Comparison of ENCODE assay signal across 8 cellular contexts in the genomic region with DNA sequence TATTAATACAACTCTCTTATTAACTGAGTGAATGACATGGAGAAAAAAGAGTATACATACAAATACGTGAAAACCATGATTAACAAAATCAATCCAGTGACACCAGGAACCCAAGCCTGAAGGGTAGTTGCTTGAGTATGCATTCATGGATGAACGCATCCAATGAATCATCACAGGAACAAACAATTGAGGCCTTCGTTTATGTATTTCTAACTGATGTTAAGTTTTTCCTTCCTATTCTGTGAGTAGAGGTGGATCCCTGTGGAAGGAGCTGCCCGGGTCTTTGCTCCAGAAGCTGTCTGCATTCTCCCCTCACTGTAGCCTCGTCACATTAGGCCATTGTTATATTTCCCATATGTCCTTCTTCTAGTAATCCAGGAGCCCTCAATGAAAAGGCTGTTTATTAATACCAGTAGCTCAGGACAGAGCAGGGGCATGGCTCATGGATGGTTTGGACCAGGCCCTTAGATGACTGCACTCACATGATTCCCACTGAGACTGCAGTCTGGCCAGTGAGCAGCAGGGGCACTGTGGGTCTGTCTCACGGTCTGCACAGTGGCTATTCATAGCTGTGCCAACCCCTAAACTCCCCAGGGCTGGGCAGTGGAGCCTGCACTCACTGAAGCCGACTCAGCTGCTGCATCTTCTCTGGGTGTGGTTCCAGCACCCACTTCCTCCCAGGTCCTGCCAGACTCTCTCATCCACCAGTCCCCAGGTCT.
DNase-seq lines count a peak whose midpoint lies in the region; ATAC-seq and TF ChIP-seq lines count a peak whose summit lies in the region.

No MANE protein-coding gene starts in this region.

- H3K27me3 Mint-ChIP-seq in CD14-positive monocyte (ENCODE audit: low read depth in 3 of 3): peaks cover 0 to 4% (median 2%) of the 10 kb centered on the region in 3 donors

- TF ChIP-seq CTCF in CD14-positive monocyte (IDR thresholded peaks at IDR 0.05): peak; percentile 79
- peak; percentile 83 for TF ChIP-seq CTCF in GM13977 (IDR thresholded peaks at IDR 0.05; ENCODE audit: extremely low read depth, insufficient read depth, missing control alignments)
- TF ChIP-seq CTCF in hepatocyte (IDR thresholded peaks at IDR 0.05; ENCODE audit: poor library complexity): peak; percentile 27

- no peaks in the 10 kb centered on the region for H3K9me3 ChIP-seq in hepatocyte (ENCODE audit: low read depth)

- H3K27ac ChIP-seq in hepatocyte: no peak overlapping the region

- peak; percentile 93 for ATAC-seq in HG02642 (IDR thresholded peaks at IDR 0.05; ENCODE audit: poor library complexity, unreplicated experiment)
- peak; percentile 80 to 87 for ATAC-seq in activated naive CD4-positive, alpha-beta T cell treated with anti-CD3 and anti-CD28 coated beads, Interleukin-2, amount 50 U/mL, for 72 hours

- no peaks in the 10 kb centered on the region for H3K36me3 Mint-ChIP-seq in CD14-positive monocyte
- H3K36me3 Mint-ChIP-seq in activated naive CD4-positive, alpha-beta T cell treated with anti-CD3 and anti-CD28 coated beads, Interleukin-2, amount 50 U/mL, for 72 hours: no peaks in the 10 kb centered on the region

- DNase-seq in CD14-positive monocyte (ENCODE audit: low spot score): peak; percentile 83
- peak; percentile 89 for DNase-seq in GM13977 (ENCODE audit: low spot score)
- DNase-seq in MV-4-11 (lab: John Stamatoyannopoulos, UW): peak; percentile 47
- peak in 1 of 2 donors; percentile 33 for DNase-seq in activated naive CD4-positive, alpha-beta T cell treated with anti-CD3 and anti-CD28 coated beads, Interleukin-2, amount 50 U/mL, for 72 hours (ENCODE audit: low spot score in 2 of 2)
- DNase-seq in hepatocyte (ENCODE audit: low spot score): peak; percentile 61
- DNase-seq in stimulated activated CD4-positive, alpha-beta T cell treated with anti-CD3 and anti-CD28 coated beads, Interleukin-2, amount 100 ng/mL, for 24 hours: peak; percentile 36 to 47
- no peak for DNase-seq in GF-D8 (lab: John Stamatoyannopoulos, UW)

- no peak overlapping the region for H3K4me2 ChIP-seq in hepatocyte

- H4K20me1 ChIP-seq in hepatocyte (ENCODE audit: insufficient read depth, poor library complexity, severe bottlenecking): no peaks in the 10 kb centered on the region

- WGBS in hepatocyte (ENCODE audit: low lambda C conversion rate, missing lambda C conversion rate): 69% methylated on average over 7 of the region's 7 CpGs

- peaks cover 29% of the 10 kb centered on the region for H3K4me1 Mint-ChIP-seq in CD14-positive monocyte

- no peaks in the 10 kb centered on the region for H3K9me3 Mint-ChIP-seq in CD14-positive monocyte
- no peaks in the 10 kb centered on the region for H3K9me3 Mint-ChIP-seq in activated naive CD4-positive, alpha-beta T cell treated with anti-CD3 and anti-CD28 coated beads, Interleukin-2, amount 50 U/mL, for 72 hours

- H3K4me1 ChIP-seq in hepatocyte (ENCODE audit: insufficient read depth): peaks cover 6% of the 10 kb centered on the region

- H3K79me2 ChIP-seq in hepatocyte: no peaks in the 10 kb centered on the region

- in situ Hi-C loops in GM13977 (cut with MboI; ENCODE audit: low pct_unique_long_range_greater_than_20kb, low sequenced_read_pairs, unreplicated experiment): no loop called here

- no peaks in the 10 kb centered on the region for H3K27me3 ChIP-seq in hepatocyte

- H3K9me2 ChIP-seq in hepatocyte (replicated peaks; ENCODE audit: insufficient read depth): no peaks in the 10 kb centered on the region

- H3K27ac Mint-ChIP-seq in CD14-positive monocyte: peak overlapping the region in 2 of 7 donors; percentile 58 to 64
- no peak overlapping the region for H3K27ac Mint-ChIP-seq in activated naive CD4-positive, alpha-beta T cell treated with anti-CD3 and anti-CD28 coated beads, Interleukin-2, amount 50 U/mL, for 72 hours

- no peak overlapping the region for H3K4me3 ChIP-seq in hepatocyte

- intact Hi-C loops in CD14-positive monocyte (cut with micrococcal nuclease): loop anchor here in 1 of 2 donors (2.0 to 5.0 kb wide), 2 partner anchors 46 to 48 kb away; no protein-coding TSS in a partner anchor

- H2AFZ ChIP-seq in hepatocyte: no peak overlapping the region

- H3K36me3 ChIP-seq in hepatocyte (replicated peaks; ENCODE audit: insufficient read depth, low read depth): no peaks in the 10 kb centered on the region

- H3K4me3 Mint-ChIP-seq in CD14-positive monocyte: no peak overlapping the region

Comparison
In these comparisons a context has a peak if more than half of its experiments do, and no peak if none do; other contexts are left out.
1. CTCF ChIP-seq: peak in every context shown above with its lines; median percentile 83 in GM13977; 79 in CD14-positive monocyte; 27 in hepatocyte.